Comparison of ENCODE assay signal across 8 cellular contexts in genomic region chr2:223725494-223725893, GRCh38.
A peak's percentile ranks its signal among the peaks of the same experiment; 100 is the strongest.
DNase-seq lines count a peak whose midpoint lies in the region; ATAC-seq and FAIRE-seq lines count a peak whose summit lies in the region.

No MANE protein-coding gene starts in this region.

- no peaks in the 10 kb centered on the region for H3K36me3 Mint-ChIP-seq in immature natural killer cell

- no peak overlapping the region for H3K4ac ChIP-seq in trophoblast cell (ENCODE audit: low read depth, low read length)

- H3K27ac Mint-ChIP-seq in immature natural killer cell = no peak overlapping the region

- WGBS in trophoblast cell (ENCODE audit: extremely low coverage, insufficient coverage, insufficient read length) = no CpG with 5 or more reads among the region's 5 CpGs

- no peak overlapping the region for H4K8ac ChIP-seq in trophoblast cell (ENCODE audit: low read depth, low read length)

- no peaks in the 10 kb centered on the region for H3K79me2 ChIP-seq in trophoblast cell (ENCODE audit: control insufficient read depth, insufficient read depth, low read length, poor library complexity)

- H3K27me3 Mint-ChIP-seq in immature natural killer cell (ENCODE audit: low read depth in 3 of 3) = peaks cover 0 to 3% (median 1%) of the 10 kb centered on the region in 3 donors

- H3K18ac ChIP-seq in trophoblast cell (ENCODE audit: low read length) = no peak overlapping the region

- no peak overlapping the region for H3K9ac ChIP-seq in trophoblast cell (ENCODE audit: low read length)

- peaks cover 5 to 7% of the 10 kb centered on the region in 2 experiments for H3K4me1 ChIP-seq in trophoblast cell (ENCODE audit: control insufficient read depth in 1 of 2, insufficient read depth in 2 of 2, low read length in 2 of 2)

- no peak overlapping the region for H3K4me3 Mint-ChIP-seq in immature natural killer cell

- ATAC-seq in Right ventricle myocardium inferior (peak; percentile 82), GM18870 (IDR thresholded peaks at IDR 0.05; ENCODE audit: unreplicated experiment) (no peak)

- no peaks in the 10 kb centered on the region for H3K27me3 ChIP-seq in trophoblast cell (ENCODE audit: insufficient read depth, low read length)

- H3K4me3 ChIP-seq in trophoblast cell (ENCODE audit: low read depth, low read length) = no peak overlapping the region

- H3K4me2 ChIP-seq in trophoblast cell (ENCODE audit: low read length) = peak overlapping the region; percentile 60

- H2BK120ac ChIP-seq in trophoblast cell (ENCODE audit: insufficient read depth, low read length, poor library complexity) = no peak overlapping the region

- H3K9me3 ChIP-seq in trophoblast cell (ENCODE audit: insufficient read depth, low read depth, low read length) = no peaks in the 10 kb centered on the region

- H2AFZ ChIP-seq in trophoblast cell (ENCODE audit: insufficient read depth, low read length, poor library complexity) = no peak overlapping the region

- no peaks in the 10 kb centered on the region for H3K9me3 Mint-ChIP-seq in immature natural killer cell

- H2BK5ac ChIP-seq in trophoblast cell (ENCODE audit: low read depth, low read length, poor library complexity) = no peak overlapping the region

- H4K91ac ChIP-seq in trophoblast cell (ENCODE audit: low read depth, low read length) = no peak overlapping the region

- FAIRE-seq in TTC549 (lab: Jason Lieb, UNC) = peak; percentile 98

- no peak overlapping the region for H3K14ac ChIP-seq in trophoblast cell (ENCODE audit: low read length)

- H3K23ac ChIP-seq in trophoblast cell (ENCODE audit: low read length) = no peak overlapping the region

- H4K12ac ChIP-seq in trophoblast cell (ENCODE audit: low read depth, low read length) = no peak overlapping the region

- H3K79me1 ChIP-seq in trophoblast cell (ENCODE audit: low read length) = peaks cover 7% of the 10 kb centered on the region

- no peaks in the 10 kb centered on the region for H3K36me3 ChIP-seq in trophoblast cell (ENCODE audit: control insufficient read depth in 1 of 2, insufficient read depth in 2 of 2, low read length in 2 of 2)

- peak overlapping the region; percentile 76 for H3K27ac ChIP-seq in trophoblast cell (ENCODE audit: low read depth, low read length)

- no peak overlapping the region for H2BK12ac ChIP-seq in trophoblast cell (ENCODE audit: low read length)

- DNase-seq in HS-5 (ENCODE audit: low read depth) (peak; percentile 94), Right ventricle myocardium inferior (ENCODE audit: missing footprints) (no peak), trophoblast cell (peak; percentile 85 to 95), HUDEP-2 (lab: John Stamatoyannopoulos, UW; ENCODE audit: unreplicated experiment in 76 of 76) (no peak), immature natural killer cell (no peak)
- DNase-seq in stimulated activated CD8-positive, alpha-beta memory T cell treated with anti-CD3 and anti-CD28 coated beads, Interleukin-4, amount 100 ng/mL, for 48 hours = no peak

- H3K4me1 Mint-ChIP-seq in immature natural killer cell = peaks cover 4 to 6% of the 10 kb centered on the region in 2 donors

- intact Hi-C loops in Right ventricle myocardium inferior (cut with DNase I) = loop anchor here (5.0 kb wide), 1 partner anchor 72 kb away; no protein-coding TSS in a partner anchor

- H2AK5ac ChIP-seq in trophoblast cell (ENCODE audit: low read length) = no peak overlapping the region

Comparison
In these comparisons a context has a peak if more than half of its experiments do, and no peak if none do; other contexts are left out.
1. DNase-seq: peak in HS-5 (single experiment) and trophoblast cell (2 of 2); none in Right ventricle myocardium inferior (single experiment), HUDEP-2 (0 of 76), immature natural killer cell (0 of 3) and stimulated activated CD8-positive, alpha-beta memory T cell treated with anti-CD3 and anti-CD28 coated beads, Interleukin-4, amount 100 ng/mL, for 48 hours (single experiment).